Comparison of ENCODE assay signal across 8 cellular contexts in genomic region chr5:82259172-82259800, GRCh38. TPM values are rescaled to one million over a fixed set of nuclear protein-coding genes. Genes with fewer than 3 reads are reported as not detected.
DNase-seq lines count a peak whose midpoint lies in the region; ATAC-seq, FAIRE-seq and TF ChIP-seq lines count a peak whose summit lies in the region.

No MANE protein-coding gene starts in this region.

- no peak for ATAC-seq in GM21717 (IDR thresholded peaks at IDR 0.05; ENCODE audit: unreplicated experiment)

- peak; percentile 4 for DNase-seq in GM19239 (ENCODE audit: insufficient read length, low spot score)
- peak; percentile 21 for DNase-seq in RPMI7951 (ENCODE audit: low read depth)
- peak; percentile 34 for DNase-seq in fibroblast of villous mesenchyme (ENCODE audit: low read depth)
- no peak for DNase-seq in stimulated activated CD4-positive, alpha-beta T cell treated with anti-CD3 and anti-CD28 coated beads, Interleukin-1b, Interleukin-23, amount 100 ng/mL, for 48 hours
- DNase-seq in stimulated activated CD4-positive, alpha-beta T cell treated with anti-CD3 and anti-CD28 coated beads, Interleukin-12 subunit alpha, Interleukin-12 subunit beta, amount 100 ng/mL, for 4 hours: no peak
- no peak for DNase-seq in T-helper 1 cell

- FAIRE-seq in A204.1 (lab: Jason Lieb, UNC): peak; percentile 96
- FAIRE-seq in GM19239 (lab: Jason Lieb, UNC): peak; percentile 76

- no peak overlapping the region for H3K4me3 ChIP-seq in fibroblast of villous mesenchyme (ENCODE audit: low read depth, low read length)

- peak; percentile 38 for TF ChIP-seq CTCF in fibroblast of villous mesenchyme (IDR thresholded peaks at IDR 0.05; ENCODE audit: insufficient read depth, low read depth, low read length)

RNA-seq across cellular contexts. Expression of gene RPS23, which starts 18.9 kb away (rescaled TPM):
- 3,875 and 4,006 TPM in 2 replicates for total RNA-seq in RPMI7951 (2014; rRNA removed; shearing (Covaris generic))
- 2,371 and 3,674 TPM in 2 replicates for total RNA-seq in fibroblast of villous mesenchyme

Comparison
In these comparisons a context has a peak if more than half of its experiments do, and no peak if none do; other contexts are left out.
1. DNase-seq: peak in GM19239 (single experiment), RPMI7951 (single experiment) and fibroblast of villous mesenchyme (single experiment); none in stimulated activated CD4-positive, alpha-beta T cell treated with anti-CD3 and anti-CD28 coated beads, Interleukin-1b, Interleukin-23, amount 100 ng/mL, for 48 hours (single experiment), stimulated activated CD4-positive, alpha-beta T cell treated with anti-CD3 and anti-CD28 coated beads, Interleukin-12 subunit alpha, Interleukin-12 subunit beta, amount 100 ng/mL, for 4 hours (single experiment) and T-helper 1 cell (0 of 5).